ENCODE assay signal across 2 cellular contexts in the genomic region with DNA sequence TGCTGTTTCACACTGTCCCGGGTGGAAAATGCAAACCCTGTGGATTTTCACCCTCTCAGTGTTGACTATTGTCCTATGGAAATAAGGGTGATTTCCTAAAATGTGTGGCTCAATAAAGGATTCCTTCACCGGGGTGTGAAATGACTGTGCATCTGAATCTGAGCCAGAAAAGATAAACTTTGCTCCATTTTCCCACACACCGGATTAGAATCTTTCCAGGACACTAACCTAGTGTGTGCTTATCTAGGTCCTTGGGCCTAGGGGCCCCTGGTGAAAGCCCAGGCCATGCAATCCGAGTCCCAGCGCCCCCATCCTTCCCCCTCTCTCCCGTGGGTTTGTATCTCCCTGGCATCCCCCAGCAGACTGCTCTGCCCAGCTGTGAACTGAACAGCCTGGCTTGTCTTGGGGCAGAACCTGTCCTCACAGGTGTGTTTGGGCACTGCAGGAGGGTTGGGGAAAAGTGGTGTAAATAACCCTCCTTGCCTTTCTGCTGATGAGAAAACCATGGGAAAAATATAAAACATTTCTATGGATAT.
TF ChIP-seq lines count a peak whose summit lies in the region.

No MANE protein-coding gene starts in this region.

TF ChIP-seq in HepG2, 621 proteins besides CTCF, POLR2A, EP300 and RAD21:
- TF ChIP-seq U2AF1 (optimal IDR thresholded peaks at IDR 0.05; ENCODE audit: low read depth, low read length) = no peak
- TF ChIP-seq ZNF660 (CRISPR knock-in tag; IDR thresholded peaks at IDR 0.05; ENCODE audit: borderline replicate concordance, low read depth) = no peak
- TF ChIP-seq NFATC3 (CRISPR knock-in tag; IDR thresholded peaks at IDR 0.05) = no peak
- TF ChIP-seq MIER3 (CRISPR knock-in tag; IDR thresholded peaks at IDR 0.05; ENCODE audit: borderline replicate concordance) = no peak
- no peak for TF ChIP-seq ZNF546 (CRISPR knock-in tag; conservative IDR thresholded peaks at IDR 0.05)
- TF ChIP-seq SOX6 (IDR thresholded peaks at IDR 0.05) = no peak
- TF ChIP-seq SOX6 (CRISPR knock-in tag; IDR thresholded peaks at IDR 0.05) = no peak
- TF ChIP-seq HNRNPL (IDR thresholded peaks at IDR 0.05; ENCODE audit: low read depth, low read length) = no peak
- no peak for TF ChIP-seq ZNF839 (CRISPR knock-in tag; IDR thresholded peaks at IDR 0.05; ENCODE audit: borderline replicate concordance)
- TF ChIP-seq FOXP1 (IDR thresholded peaks at IDR 0.05) = no peak
- TF ChIP-seq FOXP1 (CRISPR knock-in tag; IDR thresholded peaks at IDR 0.05) = no peak
- TF ChIP-seq REPIN1 (CRISPR knock-in tag; IDR thresholded peaks at IDR 0.05; ENCODE audit: borderline replicate concordance, low read depth) = no peak

TF ChIP-seq in K562, 482 proteins besides CTCF, POLR2A, EP300 and RAD21:
- peak; percentile 87 for TF ChIP-seq ZNF75A (CRISPR knock-in tag; IDR thresholded peaks at IDR 0.05)
- TF ChIP-seq MIER1 (IDR thresholded peaks at IDR 0.05; ENCODE audit: low read depth) = no peak
- 0 out of 2 replicates have a peak, but pooled peaks have one; percentile 27 for TF ChIP-seq NFE2 (IDR thresholded peaks at IDR 0.05; ENCODE audit: low read depth)
